9 cellular contexts compared by ENCODE assay signal in genomic region chr4:123361195-123361861, GRCh38. TPM values are rescaled to one million over a fixed set of nuclear protein-coding genes. Genes with fewer than 3 reads are reported as not detected.
A peak's percentile ranks its signal among the peaks of the same experiment; 100 is the strongest.
DNase-seq lines count a peak whose midpoint lies in the region; ATAC-seq and TF ChIP-seq lines count a peak whose summit lies in the region.
"Had no signal": no experiment of that assay in that cellular context is flagged by ENCODE, and none has a peak within 500 bp of the region (broad histone marks: within the 10 kb centered on the region; RNA-seq: fewer than 3 reads in every experiment).

No MANE protein-coding gene starts in this region.

- H3K4me1 ChIP-seq in fibroblast of lung (ENCODE audit: control insufficient read depth, extremely low read depth, insufficient read depth, low read length) (no peaks in the 10 kb centered on the region), HAP-1 (no peaks in the 10 kb centered on the region)
- no peaks in the 10 kb centered on the region for H3K4me1 ChIP-seq in naive thymus-derived CD4-positive, alpha-beta T cell (ENCODE audit: control insufficient read depth in 2 of 2, insufficient read depth in 2 of 2, low read length in 2 of 2)

- H3K36me3 Mint-ChIP-seq in CD14-positive monocyte, result no peaks in the 10 kb centered on the region
- no peaks in the 10 kb centered on the region for H3K36me3 Mint-ChIP-seq in naive thymus-derived CD4-positive, alpha-beta T cell

- intact Hi-C loops in CD14-positive monocyte (cut with micrococcal nuclease), result no loop called here
- intact Hi-C loops in naive thymus-derived CD4-positive, alpha-beta T cell (cut with micrococcal nuclease), result no loop called here

- peaks cover 19% of the 10 kb centered on the region for H3K4me1 Mint-ChIP-seq in CD14-positive monocyte
- H3K4me1 Mint-ChIP-seq in naive thymus-derived CD4-positive, alpha-beta T cell, result peaks cover 0 to 3% (median 0%) of the 10 kb centered on the region in 7 donors

- DNase-seq in CD14-positive monocyte (ENCODE audit: low spot score) (no peak), RWPE1 (ENCODE audit: low spot score) (peak; percentile 42), fibroblast of lung (ENCODE audit: low read depth in 2 of 2) (peak; percentile 86 to 97), pulmonary artery endothelial cell (ENCODE audit: low read depth, low spot score) (peak; percentile 87), NCI-H2081 (lab: John Stamatoyannopoulos, UW) (no peak), HAP-1 (ENCODE audit: low spot score in 2 of 2) (no peak), G401 (ENCODE audit: low spot score) (no peak)
- DNase-seq in naive thymus-derived CD4-positive, alpha-beta T cell, result no peak
- DNase-seq: activated T-cell treated with anti-CD3 and anti-CD28 coated beads, Interleukin-2, amount 50 U/mL, for 72 hours had no signal

- H3K27me3 Mint-ChIP-seq in CD14-positive monocyte (ENCODE audit: low read depth in 3 of 3), result peaks cover 0 to 2% (median 2%) of the 10 kb centered on the region in 3 donors
- peaks cover 0 to 23% (median 5%) of the 10 kb centered on the region in 5 donors for H3K27me3 Mint-ChIP-seq in naive thymus-derived CD4-positive, alpha-beta T cell

- H3K4me3 ChIP-seq in fibroblast of lung (replicated peaks in 1 of 4; ENCODE audit: control extremely low read depth in 1 of 4, insufficient read depth in 1 of 4, low read depth in 3 of 4, low read length in 4 of 4) (no peak overlapping the region), HAP-1 (no peak overlapping the region)
- H3K4me3 ChIP-seq in naive thymus-derived CD4-positive, alpha-beta T cell (ENCODE audit: low read length), result no peak overlapping the region

- H3K4me2 ChIP-seq in fibroblast of lung (ENCODE audit: extremely low read depth, insufficient read depth, low read length), result no peak overlapping the region

- no peak overlapping the region for H3K4me3 Mint-ChIP-seq in CD14-positive monocyte
- H3K4me3 Mint-ChIP-seq in naive thymus-derived CD4-positive, alpha-beta T cell, result no peak overlapping the region
- H3K4me3 Mint-ChIP-seq: activated T-cell treated with anti-CD3 and anti-CD28 coated beads, Interleukin-2, amount 50 U/mL, for 72 hours had no signal

- H3K36me3 ChIP-seq in fibroblast of lung (ENCODE audit: control insufficient read depth, insufficient read depth, low read length), result no peaks in the 10 kb centered on the region
- H3K36me3 ChIP-seq in naive thymus-derived CD4-positive, alpha-beta T cell (ENCODE audit: control insufficient read depth in 2 of 3, insufficient read depth in 3 of 3, low read length in 3 of 3), result no peaks in the 10 kb centered on the region
- H3K36me3 ChIP-seq in HAP-1 (replicated peaks), result no peaks in the 10 kb centered on the region

- H4K20me1 ChIP-seq in fibroblast of lung (ENCODE audit: control insufficient read depth, extremely low read depth, insufficient read depth, low read length), result no peaks in the 10 kb centered on the region

- H3K27me3 ChIP-seq in fibroblast of lung (ENCODE audit: control insufficient read depth, insufficient read depth, low read length) (no peaks in the 10 kb centered on the region), HAP-1 (ENCODE audit: low read depth) (no peaks in the 10 kb centered on the region)
- H3K27me3 ChIP-seq in naive thymus-derived CD4-positive, alpha-beta T cell (ENCODE audit: control insufficient read depth in 2 of 2, insufficient read depth in 2 of 2, low read length in 2 of 2), result no peaks in the 10 kb centered on the region

- POLR2A ChIA-PET in RWPE1 (lab: Yijun Ruan, JAX; ENCODE audit: low non-redundant PET), result no interaction called here
- POLR2A ChIA-PET in naive thymus-derived CD4-positive, alpha-beta T cell (lab: Charles Lee), result no interaction called here

- H3K27ac ChIP-seq in RWPE1 (peak overlapping the region; percentile 93), fibroblast of lung (ENCODE audit: insufficient read depth, low read length) (peak overlapping the region; percentile 62)
- H3K27ac ChIP-seq in naive thymus-derived CD4-positive, alpha-beta T cell (ENCODE audit: low read depth, low read length), result no peak overlapping the region

- no peak overlapping the region for H3K9ac ChIP-seq in fibroblast of lung (ENCODE audit: insufficient read depth, low read length)

- H3K79me2 ChIP-seq in fibroblast of lung (ENCODE audit: control insufficient read depth, insufficient read depth, low read length), result no peaks in the 10 kb centered on the region

- H3K9me3 Mint-ChIP-seq in CD14-positive monocyte, result peaks cover 0 to 4% (median 0%) of the 10 kb centered on the region in 7 donors
- H3K9me3 Mint-ChIP-seq in naive thymus-derived CD4-positive, alpha-beta T cell, result peaks cover 0 to 2% (median 0%) of the 10 kb centered on the region in 11 donors
- H3K9me3 Mint-ChIP-seq: activated T-cell treated with anti-CD3 and anti-CD28 coated beads, Interleukin-2, amount 50 U/mL, for 72 hours had no signal

- CTCF ChIA-PET in RWPE1 (lab: Yijun Ruan, JAX), result interaction anchor here (0.9 kb wide), 1 partner anchor 300 kb away, joined by 4 read pairs; no protein-coding TSS in a partner anchor
- CTCF ChIA-PET in naive thymus-derived CD4-positive, alpha-beta T cell (lab: Charles Lee), result no interaction called here

- H3K9me3 ChIP-seq in fibroblast of lung (ENCODE audit: control insufficient read depth, insufficient read depth, low read depth, low read length) (no peaks in the 10 kb centered on the region), HAP-1 (no peaks in the 10 kb centered on the region)
- no peaks in the 10 kb centered on the region for H3K9me3 ChIP-seq in naive thymus-derived CD4-positive, alpha-beta T cell (ENCODE audit: control insufficient read depth in 2 of 3, low read length in 3 of 3)

- no peak overlapping the region for H2AFZ ChIP-seq in fibroblast of lung (ENCODE audit: low read length)

- in situ Hi-C loops in HAP-1 (cut with MboI; ENCODE audit: low sequenced_read_pairs) (no loop called here), G401 (cut with HindIII; ENCODE audit: low sequenced_read_pairs) (no loop called here)

- H3K27ac Mint-ChIP-seq in CD14-positive monocyte, result peak overlapping the region in 6 of 7 donors; percentile 6 to 80 (median 32)
- H3K27ac Mint-ChIP-seq in naive thymus-derived CD4-positive, alpha-beta T cell, result no peak overlapping the region
- H3K27ac Mint-ChIP-seq: activated T-cell treated with anti-CD3 and anti-CD28 coated beads, Interleukin-2, amount 50 U/mL, for 72 hours had no signal

- TF ChIP-seq CTCF in CD14-positive monocyte (IDR thresholded peaks at IDR 0.05) (no peak), RWPE1 (conservative IDR thresholded peaks at IDR 0.05; ENCODE audit: low read depth) (no peak), fibroblast of lung (conservative IDR thresholded peaks at IDR 0.05 in 1 of 2, IDR thresholded peaks at IDR 0.05 in 1 of 2; ENCODE audit: low read depth in 1 of 2, low read length in 2 of 2) (no peak)

- ATAC-seq in naive thymus-derived CD4-positive, alpha-beta T cell, result no peak
- ATAC-seq: activated T-cell treated with anti-CD3 and anti-CD28 coated beads, Interleukin-2, amount 50 U/mL, for 72 hours had no signal

RNA-seq across cellular contexts. Expression of gene SPRY1, which starts 35.3 kb away (rescaled TPM):
- 1 to 10 TPM; 2.0 to 3.7 TPM for polyA plus RNA-seq in CD14-positive monocyte
- total RNA-seq in fibroblast of lung, result 14.9 and 21.3 TPM in 2 replicates
- polyA plus RNA-seq in fibroblast of lung, result 15.3 and 23.9 TPM in 2 replicates
- polyA plus RNA-seq in fibroblast of lung (2012), result 21.2 and 41.6 TPM in 2 replicates
- 38.5 and 59.3 TPM in 2 replicates for polyA minus RNA-seq in fibroblast of lung (ENCODE audit: low replicate concordance)
- total RNA-seq in pulmonary artery endothelial cell, result 20.5 and 33.1 TPM in 2 replicates
- total RNA-seq in naive thymus-derived CD4-positive, alpha-beta T cell, result 10 to 100 TPM in 2 of 5 experiments, 1 to 10 TPM in 3; 2.5 to 20.5 (median 6.2) TPM
- polyA plus RNA-seq in naive thymus-derived CD4-positive, alpha-beta T cell, result 1 to 10 TPM; 1.6 to 4.3 TPM
- 37.3 and 69.8 TPM in 2 replicates for total RNA-seq in G401 (2014; rRNA removed; shearing (Covaris generic))

Comparison
In these comparisons a context has a peak if more than half of its experiments do, and no peak if none do; other contexts are left out.
1. DNase-seq: peak in RWPE1 (single experiment), fibroblast of lung (2 of 2) and pulmonary artery endothelial cell (single experiment); none in CD14-positive monocyte (single experiment), naive thymus-derived CD4-positive, alpha-beta T cell (0 of 9), NCI-H2081 (0 of 2), HAP-1 (0 of 2) and G401 (single experiment).
2. H3K27ac Mint-ChIP-seq: peak in CD14-positive monocyte (6 of 7); none in naive thymus-derived CD4-positive, alpha-beta T cell (0 of 9).